7 cellular contexts compared by ENCODE assay signal in the genomic region with DNA sequence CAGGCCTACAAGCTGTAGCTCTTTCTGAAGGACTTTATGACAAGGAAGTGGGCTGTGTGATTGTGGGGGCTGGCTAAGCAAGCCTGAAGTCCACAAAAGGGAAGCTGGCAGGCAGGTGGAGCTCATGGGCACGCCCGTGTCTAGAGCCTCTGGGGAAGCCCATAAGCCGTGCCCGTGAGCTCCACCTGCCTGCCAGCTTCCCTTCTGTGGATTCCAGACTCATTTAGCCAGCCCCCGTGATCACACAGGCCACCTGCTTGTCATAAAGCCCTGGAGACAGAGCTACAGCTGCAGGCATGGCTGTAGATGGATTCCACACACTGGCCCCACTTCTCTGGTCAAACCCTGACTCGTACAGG. TPM values are rescaled to one million over a fixed set of nuclear protein-coding genes. Genes with fewer than 3 reads are reported as not detected.
DNase-seq lines count a peak whose midpoint lies in the region; ATAC-seq, FAIRE-seq and TF ChIP-seq lines count a peak whose summit lies in the region.

No MANE protein-coding gene starts in this region.

- H3K27me3 ChIP-seq in HCT116 (ENCODE audit: insufficient read depth, low read length): no peaks in the 10 kb centered on the region

- no peaks in the 10 kb centered on the region for H3K9me2 ChIP-seq in HCT116 (ENCODE audit: insufficient read depth)

- ATAC-seq in HCT116 (peak; percentile 89), HG03571 (IDR thresholded peaks at IDR 0.05; ENCODE audit: unreplicated experiment) (no peak)
- ATAC-seq in stimulated activated naive B cell treated with anti-CD40 and anti-IgM and Interleukin-4, amounts not matched to agents 10 μg/mL and 1 μg/mL and 100 μg/mL, for 72 hours (replicated peaks): peak; percentile 87 to 90

- H3K27ac ChIP-seq in HCT116 (ENCODE audit: low read depth, low read length) (no peak overlapping the region), kidney (ENCODE audit: low read depth in 2 of 2, low read length in 2 of 2) (peak overlapping the region; percentile 65 to 81)

- no peaks in the 10 kb centered on the region for H3K27me3 Mint-ChIP-seq in stimulated activated naive B cell treated with anti-CD40 and anti-IgM and Interleukin-4, amounts not matched to agents 10 μg/mL and 1 μg/mL and 100 μg/mL, for 72 hours

- H3K9me3 ChIP-seq in HCT116 (ENCODE audit: control insufficient read depth in 1 of 2, insufficient read depth in 1 of 2, low read depth in 1 of 2, low read length in 2 of 2) (no peaks in the 10 kb centered on the region), kidney (ENCODE audit: control insufficient read depth in 1 of 2, low read length in 2 of 2) (no peaks in the 10 kb centered on the region)

- no peaks in the 10 kb centered on the region for H3K9me3 Mint-ChIP-seq in stimulated activated naive B cell treated with anti-CD40 and anti-IgM and Interleukin-4, amounts not matched to agents 10 μg/mL and 1 μg/mL and 100 μg/mL, for 72 hours

- H3K4me3 ChIP-seq in HCT116 (replicated peaks in 1 of 2; ENCODE audit: low read depth in 1 of 2, low read length in 2 of 2) (no peak overlapping the region), kidney (ENCODE audit: low read length in 2 of 2) (no peak overlapping the region)

- H3K27ac Mint-ChIP-seq in stimulated activated naive B cell treated with anti-CD40 and anti-IgM and Interleukin-4, amounts not matched to agents 10 μg/mL and 1 μg/mL and 100 μg/mL, for 72 hours: peak overlapping the region; percentile 62

- H3K9ac ChIP-seq in HCT116 (ENCODE audit: low read length) (no peak overlapping the region), kidney (ENCODE audit: low read length in 2 of 2) (no peak overlapping the region)

- POLR2A ChIA-PET in HCT116 (lab: Charles Lee): interaction anchor here (1.3 to 1.5 kb wide), 2 partner anchors 11 to 12 kb away, joined by 3 to 5 read pairs; no protein-coding TSS in a partner anchor

- no peak overlapping the region for H2AFZ ChIP-seq in HCT116 (ENCODE audit: low read depth, low read length, poor library complexity, severe bottlenecking)

- H3K4me1 ChIP-seq in HCT116 (ENCODE audit: control insufficient read depth in 1 of 2, insufficient read depth in 2 of 2, low read length in 2 of 2): peaks cover 19 to 25% of the 10 kb centered on the region in 2 experiments
- H3K4me1 ChIP-seq in kidney (ENCODE audit: control insufficient read depth in 1 of 2, insufficient read depth in 1 of 2, low read depth in 1 of 2, low read length in 2 of 2): peaks cover 5 to 7% of the 10 kb centered on the region in 2 donors

- no peaks in the 10 kb centered on the region for H3K36me3 ChIP-seq in HCT116 (ENCODE audit: control insufficient read depth in 1 of 2, insufficient read depth in 2 of 2, low read length in 2 of 2)
- H3K36me3 ChIP-seq in kidney (ENCODE audit: control insufficient read depth in 1 of 2, insufficient read depth in 2 of 2, low read length in 2 of 2): peaks cover 0 to 3% of the 10 kb centered on the region in 2 donors

- no peak for FAIRE-seq in kidney (lab: Jason Lieb, UNC)

- intact Hi-C loops in HCT116 (cut with micrococcal nuclease) (no loop called here), kidney (cut with DNase I) (no loop called here)

- H3K4me2 ChIP-seq in HCT116 (ENCODE audit: low read length): peak overlapping the region; percentile 33

- CTCF ChIA-PET in HCT116 (lab: Charles Lee): interaction anchor here (0.7 to 2.8 kb wide), 12 partner anchors 9 to 233 kb away, joined by 3 to 27 read pairs (median 4); partner anchors contain the start of genes CFAP92, COPG1 and RAB43

- peaks cover 23 to 33% of the 10 kb centered on the region in 2 donors for H3K4me1 Mint-ChIP-seq in stimulated activated naive B cell treated with anti-CD40 and anti-IgM and Interleukin-4, amounts not matched to agents 10 μg/mL and 1 μg/mL and 100 μg/mL, for 72 hours

- TF ChIP-seq RAD21 in HCT116 (IDR thresholded peaks at IDR 0.05; ENCODE audit: low read depth): no peak; the same call in 1 of the 2 replicates

- RAD21 ChIA-PET in HCT116 (lab: Charles Lee; ENCODE audit: low non-redundant PET in 1 of 2, low total read pairs in 2 of 2, uncharacterized antibody in 2 of 2, unreplicated experiment in 2 of 2): interaction anchor here (1.1 to 1.7 kb wide), 3 partner anchors 13 to 90 kb away, joined by 4 to 6 read pairs (median 5); no protein-coding TSS in a partner anchor

- no peaks in the 10 kb centered on the region for H3K79me2 ChIP-seq in HCT116 (ENCODE audit: insufficient read depth, low read length)

- H3K4me3 Mint-ChIP-seq in stimulated activated naive B cell treated with anti-CD40 and anti-IgM and Interleukin-4, amounts not matched to agents 10 μg/mL and 1 μg/mL and 100 μg/mL, for 72 hours: no peak overlapping the region

- DNase-seq in HCT116 (ENCODE audit: low read depth, low spot score) (no peak), NCI-H526 (lab: John Stamatoyannopoulos, UW) (peak; percentile 83 to 94), kidney (peak; percentile 78), AG08395 (ENCODE audit: low spot score) (no peak)
- DNase-seq in activated T-cell treated with anti-CD3 and anti-CD28 coated beads, Interleukin-2, amount 50 U/mL, for 1 hour: peak; percentile 61
- DNase-seq in stimulated activated naive B cell treated with anti-CD40 and anti-IgM and Interleukin-4, amounts not matched to agents 10 μg/mL and 1 μg/mL and 100 μg/mL, for 72 hours: peak; percentile 64

- peak; percentile 10 to 46 (median 44); a peak in 3 of 6 replicates for TF ChIP-seq CTCF in HCT116 (IDR thresholded peaks at IDR 0.05 in 2 of 3, conservative IDR thresholded peaks at IDR 0.05 in 1 of 3; ENCODE audit: borderline replicate concordance in 1 of 3, insufficient read depth in 1 of 3, low read depth in 2 of 3, low read length in 2 of 3)
- TF ChIP-seq CTCF in kidney (IDR thresholded peaks at IDR 0.05; ENCODE audit: borderline replicate concordance, extremely low read depth, insufficient read depth): no peak

- H3K36me3 Mint-ChIP-seq in stimulated activated naive B cell treated with anti-CD40 and anti-IgM and Interleukin-4, amounts not matched to agents 10 μg/mL and 1 μg/mL and 100 μg/mL, for 72 hours: no peaks in the 10 kb centered on the region

- no peaks in the 10 kb centered on the region for H4K20me1 ChIP-seq in HCT116 (ENCODE audit: insufficient read depth)

- no TSS peak for BruUV-seq in HCT116 (replicated peaks; lab: Mats Ljungman, UMichigan)

- no peak for TF ChIP-seq POLR2A in HCT116 (IDR thresholded peaks at IDR 0.05; ENCODE audit: borderline replicate concordance, extremely low read depth, insufficient read depth, insufficient read length)

TF ChIP-seq in HCT116, 20 proteins besides CTCF, POLR2A, EP300 and RAD21:
- TF ChIP-seq YY1 (IDR thresholded peaks at IDR 0.05; ENCODE audit: extremely low read depth, insufficient replicate concordance, low read depth, low read length): no peak
- no peak for TF ChIP-seq SRF (IDR thresholded peaks at IDR 0.05; ENCODE audit: low read depth)
- no peak for TF ChIP-seq EGR1 (IDR thresholded peaks at IDR 0.05; ENCODE audit: low read depth)
- TF ChIP-seq CBX3 (IDR thresholded peaks at IDR 0.05; ENCODE audit: low read depth): no peak
- no peak for TF ChIP-seq TCF7L2 (IDR thresholded peaks at IDR 0.05; ENCODE audit: borderline replicate concordance, extremely low read depth, insufficient read depth, insufficient read length)
- TF ChIP-seq MAX (IDR thresholded peaks at IDR 0.05): no peak
- no peak for TF ChIP-seq ZFX (IDR thresholded peaks at IDR 0.05)
- no peak for TF ChIP-seq EZH2phosphoT487 (IDR thresholded peaks at IDR 0.05; ENCODE audit: borderline replicate concordance)
- TF ChIP-seq ATF3 (IDR thresholded peaks at IDR 0.05): no peak
- no peak for TF ChIP-seq ZNF274 (IDR thresholded peaks at IDR 0.05; ENCODE audit: low read depth, low read length)
- TF ChIP-seq EZH2 (IDR thresholded peaks at IDR 0.05): no peak
- TF ChIP-seq POLR2AphosphoS5 (IDR thresholded peaks at IDR 0.05; ENCODE audit: low read depth, low read length): no peak
- TF ChIP-seq SIN3A (IDR thresholded peaks at IDR 0.05; ENCODE audit: low read depth): no peak
- TF ChIP-seq CEBPB (IDR thresholded peaks at IDR 0.05; ENCODE audit: low read depth): no peak

RNA-seq across cellular contexts. Expression of gene EFCC1, which starts 15.2 kb away (rescaled TPM):
- total RNA-seq in HCT116 (2021; ENCODE audit: unreplicated experiment) (1.0 TPM), kidney (3.7 TPM)
- 2.1 and 2.3 TPM in 2 replicates for polyA plus RNA-seq in HCT116 (2012)
- 2.4 TPM for polyA plus RNA-seq in kidney (ENCODE audit: insufficient read depth, low read depth, low replicate concordance)

RNA-seq across cellular contexts. Expression of gene CFAP92, which starts 22.5 kb away (rescaled TPM):
- total RNA-seq in HCT116 (2021; ENCODE audit: unreplicated experiment) (3.6 TPM), kidney (0.60 TPM)
- 4.2 and 5.2 TPM in 2 replicates for polyA plus RNA-seq in HCT116 (2012)
- 0.56 TPM for polyA plus RNA-seq in kidney (ENCODE audit: insufficient read depth, low read depth, low replicate concordance)

RNA-seq across cellular contexts. Expression of gene GP9, which starts 44.2 kb away (rescaled TPM):
- total RNA-seq in HCT116 (2021; ENCODE audit: unreplicated experiment) (not detected), kidney (not detected)
- polyA plus RNA-seq in HCT116 (2012): not detected in 2 replicates
- polyA plus RNA-seq in kidney (ENCODE audit: insufficient read depth, low read depth, low replicate concordance): 0.49 TPM

Comparison
In these comparisons a context has a peak if more than half of its experiments do, and no peak if none do; other contexts are left out.
1. DNase-seq: peak in NCI-H526 (2 of 2), activated T-cell treated with anti-CD3 and anti-CD28 coated beads, Interleukin-2, amount 50 U/mL, for 1 hour (single experiment), kidney (single experiment) and stimulated activated naive B cell treated with anti-CD40 and anti-IgM and Interleukin-4, amounts not matched to agents 10 μg/mL and 1 μg/mL and 100 μg/mL, for 72 hours (single experiment); none in HCT116 (single experiment) and AG08395 (single experiment).